Comparison of ENCODE assay signal across 20 cellular contexts in the genomic region with DNA sequence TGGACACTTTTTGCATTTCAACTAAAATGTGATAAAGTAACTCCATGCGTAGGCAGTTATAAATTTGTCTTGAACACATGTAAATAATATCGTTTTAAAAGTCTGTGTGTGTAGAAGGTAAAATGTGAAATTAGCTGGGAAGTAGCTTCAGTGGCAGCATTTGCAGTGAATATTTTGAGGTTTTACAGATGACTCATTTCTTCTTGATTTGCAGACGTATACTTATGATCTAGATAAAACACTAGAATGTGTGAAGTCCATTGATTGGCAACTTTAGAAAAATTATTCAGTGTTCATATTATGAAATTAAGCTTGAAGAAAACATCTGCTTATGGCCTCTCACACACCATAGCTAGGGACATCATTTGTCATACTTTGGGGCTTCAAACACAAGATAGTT.
A peak's percentile ranks its signal among the peaks of the same experiment; 100 is the strongest.
DNase-seq lines count a peak whose midpoint lies in the region; ATAC-seq, FAIRE-seq and TF ChIP-seq lines count a peak whose summit lies in the region.
"Had no signal": no experiment of that assay in that cellular context is flagged by ENCODE, and none has a peak within 500 bp of the region (broad histone marks: within the 10 kb centered on the region; RNA-seq: fewer than 3 reads in every experiment).

No MANE protein-coding gene starts in this region.

- no peak overlapping the region for H2AFZ ChIP-seq in endothelial cell of umbilical vein (ENCODE audit: low read depth, low read length)

- no peak for TF ChIP-seq POLR2A in endothelial cell of umbilical vein (IDR thresholded peaks at IDR 0.05; ENCODE audit: low read depth, low read length)

- H3K9me1 ChIP-seq in endothelial cell of umbilical vein (replicated peaks; ENCODE audit: control insufficient read depth, extremely low read depth, insufficient read depth, low read length): no peaks in the 10 kb centered on the region

- POLR2A ChIA-PET in endothelial cell of umbilical vein (lab: Charles Lee): no interaction called here

- H3K4me3 ChIP-seq in adipocyte (ENCODE audit: low read length) (no peak overlapping the region), endothelial cell of umbilical vein (replicated peaks in 1 of 3; ENCODE audit: insufficient read depth in 1 of 3, low read depth in 1 of 3, low read length in 3 of 3) (no peak overlapping the region), H7 (ENCODE audit: insufficient read depth, low read depth, low read length) (no peak overlapping the region)
- H3K4me3 ChIP-seq: K562 had no signal

- no peak overlapping the region for H3K9ac ChIP-seq in adipocyte (ENCODE audit: low read length)
- H3K9ac ChIP-seq in endothelial cell of umbilical vein (replicated peaks; ENCODE audit: extremely low read depth, insufficient read depth, low read length): no peak overlapping the region

- no TSS peak for BruUV-seq in endothelial cell of umbilical vein (replicated peaks; lab: Mats Ljungman, UMichigan)

- H3K4me2 ChIP-seq in endothelial cell of umbilical vein (ENCODE audit: insufficient read depth, low read length): no peak overlapping the region

- TF ChIP-seq CTCF in endothelial cell of umbilical vein (IDR thresholded peaks at IDR 0.05; ENCODE audit: extremely low read depth in 1 of 2, insufficient read depth in 1 of 2, low read depth in 1 of 2, low read length in 2 of 2): no peak

- no peaks in the 10 kb centered on the region for H3K79me2 ChIP-seq in endothelial cell of umbilical vein (ENCODE audit: control insufficient read depth, insufficient read depth, low read length)

- H3K27ac ChIP-seq in endothelial cell of umbilical vein (ENCODE audit: insufficient read depth, low read depth, low read length): no peak overlapping the region

- H3K36me3 ChIP-seq in adipocyte (ENCODE audit: control insufficient read depth, insufficient read depth, low read length, severe bottlenecking) (no peaks in the 10 kb centered on the region), endothelial cell of umbilical vein (ENCODE audit: control insufficient read depth in 2 of 2, extremely low read depth in 1 of 2, insufficient read depth in 2 of 2, low read length in 2 of 2) (no peaks in the 10 kb centered on the region), H7 (replicated peaks; ENCODE audit: control insufficient read depth, insufficient read depth, low read length) (no peaks in the 10 kb centered on the region)
- H3K36me3 ChIP-seq: BE2C had no signal

- DNase-seq in HCEC 1CT (peak; percentile 44), adipocyte (ENCODE audit: low read depth) (peak; percentile 19), endothelial cell of umbilical vein (ENCODE audit: low read depth, low spot score) (no peak), H7 (no peak)
- DNase-seq in central memory CD4-positive, alpha-beta T cell: no peak
- DNase-seq: ACHN; BE2C; C1 segment of cervical spinal cord; CD4-positive, CD25-positive, alpha-beta regulatory T cell; CD8-positive, alpha-beta memory T cell; COR-L47; GDM1; GOT3; H9; IMR-90 had no signal

- no peaks in the 10 kb centered on the region for H3K9me3 ChIP-seq in adipocyte (ENCODE audit: control insufficient read depth, low read length)
- no peaks in the 10 kb centered on the region for H3K9me3 ChIP-seq in endothelial cell of umbilical vein (replicated peaks; ENCODE audit: control insufficient read depth, insufficient read depth, low read length)
- H3K9me3 ChIP-seq: BE2C had no signal

- dilution Hi-C loops in endothelial cell of umbilical vein (cut with MboI; ENCODE audit: extremely low pct_ligation_motif_present, low sequenced_read_pairs): no loop called here

- H3K27me3 ChIP-seq in adipocyte (replicated peaks; ENCODE audit: control insufficient read depth, insufficient read depth, low read length) (no peaks in the 10 kb centered on the region), endothelial cell of umbilical vein (ENCODE audit: control insufficient read depth in 2 of 2, insufficient read depth in 2 of 2, low read length in 2 of 2) (no peaks in the 10 kb centered on the region), H7 (ENCODE audit: control insufficient read depth, insufficient read depth, low read length) (no peaks in the 10 kb centered on the region)
- H3K27me3 ChIP-seq: BE2C had no signal

- CTCF ChIA-PET in endothelial cell of umbilical vein (lab: Charles Lee): no interaction called here

- intact Hi-C loops in endothelial cell of umbilical vein (cut with micrococcal nuclease): no loop called here

- ATAC-seq in HG03095 (IDR thresholded peaks at IDR 0.05; ENCODE audit: unreplicated experiment): no peak
- ATAC-seq: K562 had no signal

- no peaks in the 10 kb centered on the region for H4K20me1 ChIP-seq in endothelial cell of umbilical vein (replicated peaks; ENCODE audit: control insufficient read depth, extremely low read depth, insufficient read depth, low read length)

- no peak for FAIRE-seq in endothelial cell of umbilical vein (lab: Jason Lieb, UNC)
- FAIRE-seq: D721Med, GM12892, GM18507, K562 had no signal

- H3K4me1 ChIP-seq in adipocyte (ENCODE audit: control insufficient read depth, insufficient read depth, low read length) (peaks cover 15% of the 10 kb centered on the region), endothelial cell of umbilical vein (ENCODE audit: control insufficient read depth, extremely low read depth, insufficient read depth, low read length) (peaks cover 2% of the 10 kb centered on the region)
- H3K4me1 ChIP-seq: BE2C had no signal

TF ChIP-seq in endothelial cell of umbilical vein, 7 proteins besides CTCF, POLR2A, EP300 and RAD21:
- TF ChIP-seq FOS (IDR thresholded peaks at IDR 0.05; ENCODE audit: borderline replicate concordance, insufficient read depth, low read length) (peak; percentile 53), JUN (IDR thresholded peaks at IDR 0.05; ENCODE audit: borderline replicate concordance, insufficient read depth, insufficient read length, low read depth) (no peak)

Comparison
In these comparisons a context has a peak if more than half of its experiments do, and no peak if none do; other contexts are left out.
1. DNase-seq: peak in HCEC 1CT (single experiment) and adipocyte (single experiment); none in endothelial cell of umbilical vein (single experiment), H7 (single experiment) and central memory CD4-positive, alpha-beta T cell (single experiment).